ENCODE assay signal across 8 cellular contexts in genomic region chr20:48769111-48769879, GRCh38. TPM values are rescaled to one million over a fixed set of nuclear protein-coding genes. Genes with fewer than 3 reads are reported as not detected.
DNase-seq lines count a peak whose midpoint lies in the region; ATAC-seq and TF ChIP-seq lines count a peak whose summit lies in the region.

No MANE protein-coding gene starts in this region.

- no peak overlapping the region for H3K9ac ChIP-seq in neuronal stem cell (ENCODE audit: low read depth, low read length, poor library complexity)

- no peak overlapping the region for H2BK120ac ChIP-seq in neuronal stem cell (ENCODE audit: low read depth, low read length)

- no peak overlapping the region for H3K23ac ChIP-seq in neuronal stem cell (ENCODE audit: low read depth, low read length, poor library complexity)

- no peaks in the 10 kb centered on the region for H3K9me3 Mint-ChIP-seq in MCF 10A (ENCODE audit: unreplicated experiment)

- H3K27ac ChIP-seq in Panc1 (ENCODE audit: low read length) (no peak overlapping the region), neuronal stem cell (replicated peaks; ENCODE audit: low read length) (no peak overlapping the region), ovary (no peak overlapping the region)

- no peak overlapping the region for H2BK12ac ChIP-seq in neuronal stem cell (ENCODE audit: low read length)

- H2BK15ac ChIP-seq in neuronal stem cell (ENCODE audit: low read length): no peak overlapping the region

- BruUV-seq in Panc1 (replicated peaks; lab: Mats Ljungman, UMichigan) (no TSS peak), MCF 10A (replicated peaks; lab: Mats Ljungman, UMichigan) (no TSS peak)

- peak overlapping the region; percentile 23 for H3K18ac ChIP-seq in neuronal stem cell (ENCODE audit: low read length)

- WGBS in neuronal stem cell (ENCODE audit: extremely low coverage in 2 of 2, insufficient read length in 2 of 2, insufficient replicate concordance in 1 of 2), 2 donors: no CpG with 5 or more reads among the region's 19 CpGs
- WGBS in ovary, 3 donors: 35 to 48% (median 40%) methylated on average over 18 to 19 of the region's 19 CpGs

- H3K9me3 ChIP-seq in Panc1 (ENCODE audit: control insufficient read depth, insufficient read depth, low read depth, low read length) (no peaks in the 10 kb centered on the region), neuronal stem cell (replicated peaks in 1 of 2; ENCODE audit: control insufficient read depth in 2 of 2, insufficient read depth in 1 of 2, low read depth in 1 of 2, low read length in 2 of 2) (peaks cover 5 to 31% of the 10 kb centered on the region in 2 donors), ovary (no peaks in the 10 kb centered on the region)

- no peak overlapping the region for H3K14ac ChIP-seq in neuronal stem cell (ENCODE audit: low read length)

- H4K8ac ChIP-seq in neuronal stem cell (ENCODE audit: low read depth, low read length): no peak overlapping the region

- ATAC-seq in Panc1: peak; percentile 49; the same call in 1 of the 2 replicates
- no peak for ATAC-seq in GM18873 (IDR thresholded peaks at IDR 0.05; ENCODE audit: low FRiP score, unreplicated experiment)

- H3K79me1 ChIP-seq in neuronal stem cell (ENCODE audit: low read depth, low read length): peaks cover 3% of the 10 kb centered on the region

- in situ Hi-C loops in Panc1 (cut with HindIII; ENCODE audit: low pct_unique_long_range_greater_than_20kb, low sequenced_read_pairs): no loop called here

- POLR2A ChIA-PET in Panc1 (lab: Charles Lee): interaction anchor here (0.6 to 0.7 kb wide), 2 partner anchors 267 to 1148 kb away, joined by 3 to 7 read pairs; no protein-coding TSS in a partner anchor
- POLR2A ChIA-PET in MCF 10A (lab: Yijun Ruan, JAX): no interaction called here

- H3K4me2 ChIP-seq in neuronal stem cell (ENCODE audit: insufficient read depth, low read length, poor library complexity, severe bottlenecking): no peak overlapping the region

- no peak for TF ChIP-seq CTCF in Panc1 (IDR thresholded peaks at IDR 0.05)
- TF ChIP-seq CTCF in MCF 10A (IDR thresholded peaks at IDR 0.05; ENCODE audit: unreplicated experiment): no peak
- TF ChIP-seq CTCF in ovary (IDR thresholded peaks at IDR 0.05): no peak

- H2AFZ ChIP-seq in neuronal stem cell (ENCODE audit: low read length): no peak overlapping the region

- no peak overlapping the region for H2AK5ac ChIP-seq in neuronal stem cell (ENCODE audit: low read depth, low read length)

- peaks cover 5% of the 10 kb centered on the region for H3K4me1 Mint-ChIP-seq in MCF 10A (ENCODE audit: insufficient read depth, unreplicated experiment)

- H3K36me3 Mint-ChIP-seq in MCF 10A (ENCODE audit: insufficient read depth, unreplicated experiment): no peaks in the 10 kb centered on the region

- H3K27ac Mint-ChIP-seq in MCF 10A (ENCODE audit: low read depth, unreplicated experiment): no peak overlapping the region

- H3K4me3 Mint-ChIP-seq in MCF 10A (ENCODE audit: unreplicated experiment): no peak overlapping the region

- H2BK5ac ChIP-seq in neuronal stem cell (ENCODE audit: low read length): peak overlapping the region; percentile 22

- no peak overlapping the region for H4K91ac ChIP-seq in neuronal stem cell (ENCODE audit: low read depth, low read length, poor library complexity)

- no peak for TF ChIP-seq POLR2A in ovary (IDR thresholded peaks at IDR 0.05)

- TF ChIP-seq EP300 in ovary (IDR thresholded peaks at IDR 0.05): no peak

- H3K4me3 ChIP-seq in Panc1 (ENCODE audit: low read depth in 2 of 2, low read length in 2 of 2) (no peak overlapping the region), neuronal stem cell (ENCODE audit: low read length in 2 of 2) (peak overlapping the region in 1 of 2 donors; percentile 8), ovary (no peak overlapping the region)

- DNase-seq in Daoy (ENCODE audit: low read depth) (peak; percentile 21), Panc1 (ENCODE audit: low read depth, low spot score) (no peak), neuronal stem cell (ENCODE audit: low spot score) (no peak), MCF 10A (ENCODE audit: unreplicated experiment) (no peak), ovary (no peak), OCI-M2 (lab: John Stamatoyannopoulos, UW; ENCODE audit: unreplicated experiment) (no peak)
- peak; percentile 10 to 63 (median 42) for DNase-seq in activated naive CD4-positive, alpha-beta T cell (lab: John Stamatoyannopoulos, UW)

- H3K4ac ChIP-seq in neuronal stem cell (ENCODE audit: low read length): no peak overlapping the region

- CTCF ChIA-PET in Panc1 (lab: Charles Lee): no interaction called here
- CTCF ChIA-PET in MCF 10A (lab: Yijun Ruan, JAX): no interaction called here

- no peaks in the 10 kb centered on the region for H3K36me3 ChIP-seq in Panc1 (ENCODE audit: control insufficient read depth, insufficient read depth, low read length)
- H3K36me3 ChIP-seq in neuronal stem cell (replicated peaks in 1 of 2; ENCODE audit: control insufficient read depth in 2 of 2, insufficient read depth in 2 of 2, low read length in 2 of 2): peaks cover 0 to 46% of the 10 kb centered on the region in 2 donors
- no peaks in the 10 kb centered on the region for H3K36me3 ChIP-seq in ovary

- intact Hi-C loops in Panc1 (cut with micrococcal nuclease; ENCODE audit: unreplicated experiment) (no loop called here), MCF 10A (cut with micrococcal nuclease) (no loop called here), ovary (cut with DNase I) (loop anchor here in 1 of 4 donors (5.0 kb wide), 1 partner anchor 1313 kb away; no protein-coding TSS in a partner anchor)

- H3K27me3 Mint-ChIP-seq in MCF 10A (ENCODE audit: insufficient read depth, unreplicated experiment): peaks cover 48% of the 10 kb centered on the region

- H3K27me3 ChIP-seq in Panc1 (ENCODE audit: control insufficient read depth, insufficient read depth, low read length) (no peaks in the 10 kb centered on the region), neuronal stem cell (ENCODE audit: control insufficient read depth in 3 of 3, insufficient read depth in 3 of 3, low read depth in 1 of 3, low read length in 3 of 3) (no peaks in the 10 kb centered on the region), ovary (no peaks in the 10 kb centered on the region)

- H3K4me1 ChIP-seq in Panc1 (ENCODE audit: control insufficient read depth, insufficient read depth, low read length) (peaks cover 5% of the 10 kb centered on the region; the same call in 1 of the 2 replicates), neuronal stem cell (ENCODE audit: control insufficient read depth in 2 of 2, insufficient read depth in 1 of 2, low read depth in 1 of 2, low read length in 2 of 2) (peaks cover 11% of the 10 kb centered on the region in 2 donors), ovary (ENCODE audit: insufficient read depth) (peaks cover 2% of the 10 kb centered on the region)

RNA-seq across cellular contexts. Expression of gene PREX1, which starts 58.5 kb away (rescaled TPM):
- total RNA-seq in Daoy (2014; rRNA removed; shearing (Covaris generic)): 8.8 and 11.1 TPM in 2 replicates
- total RNA-seq in Panc1 (2021; ENCODE audit: unreplicated experiment): 20.0 TPM
- 18.5 TPM for polyA plus RNA-seq in Panc1 (2012; ENCODE audit: insufficient read length)
- polyA plus RNA-seq in neuronal stem cell (2013, experiment 1 of 2): 10.0 TPM
- 10.7 TPM for polyA plus RNA-seq in neuronal stem cell (2013, experiment 2 of 2)
- total RNA-seq in MCF 10A (2022): 0.05 TPM in 1 of 2 replicates, not detected in the other
- total RNA-seq in ovary: 10 to 100 TPM in 2 of 7 donors, 1 to 10 TPM in 5; 3.8 to 13.6 (median 5.4) TPM
- 1 to 10 TPM; 6.7 to 8.8 TPM for polyA plus RNA-seq in ovary

Comparison
In these comparisons a context has a peak if more than half of its experiments do, and no peak if none do; other contexts are left out.
1. DNase-seq: peak in Daoy (single experiment) and activated naive CD4-positive, alpha-beta T cell (4 of 4); none in Panc1 (single experiment), neuronal stem cell (single experiment), MCF 10A (single experiment), ovary (0 of 5) and OCI-M2 (single experiment).